Comparison of ENCODE assay signal across 8 cellular contexts in genomic region chr12:14260011-14260993, GRCh38.
DNase-seq lines count a peak whose midpoint lies in the region; ATAC-seq and TF ChIP-seq lines count a peak whose summit lies in the region.

No MANE protein-coding gene starts in this region.

- H3K9me3 ChIP-seq in body of pancreas (no peaks in the 10 kb centered on the region), psoas muscle (peaks cover 11% of the 10 kb centered on the region)

- ATAC-seq in body of pancreas: peak; percentile 63
- peak; percentile 39 to 62 (median 51) for ATAC-seq in psoas muscle
- no peak for ATAC-seq in HG03457 (IDR thresholded peaks at IDR 0.05; ENCODE audit: unreplicated experiment)

- H3K27ac ChIP-seq in body of pancreas (peak overlapping the region; percentile 70 to 95 (median 90)), psoas muscle (peak overlapping the region; percentile 76)

- DNase-seq in COR-L47 (lab: John Stamatoyannopoulos, UW) (peak; percentile 73), NCI-H146 (lab: John Stamatoyannopoulos, UW) (peak; percentile 95), body of pancreas (peak; percentile 94 to 96 (median 96)), iPS DF 19.7 (ENCODE audit: low read depth, low spot score) (peak; percentile 97), psoas muscle (peak; percentile 89 to 94), NCI-H2171 treated with DMSO at 0.1 percent for 48 hours (lab: John Stamatoyannopoulos, UW) (no peak), T-helper 9 cell (no peak)

- WGBS in body of pancreas, 2 donors: 14 to 17% methylated on average over 12 to 31 of the region's 31 CpGs
- 7 to 13% (median 12%) methylated on average over 31 of the region's 31 CpGs for WGBS in psoas muscle, 3 donors

- peak in 2 of 3 donors; percentile 31 to 66 for TF ChIP-seq POLR2A in body of pancreas (IDR thresholded peaks at IDR 0.05)

- TF ChIP-seq CTCF in body of pancreas (IDR thresholded peaks at IDR 0.05): no peak
- TF ChIP-seq CTCF in psoas muscle (IDR thresholded peaks at IDR 0.05): no peak

- intact Hi-C loops in body of pancreas (cut with DNase I) (loop anchor here (10.0 kb wide), 1 partner anchor 94 kb away; no protein-coding TSS in a partner anchor), psoas muscle (cut with DNase I) (loop anchor here in 1 of 2 donors (5.0 kb wide), 1 partner anchor 102 kb away; no protein-coding TSS in a partner anchor)

- H3K27me3 ChIP-seq in body of pancreas (no peaks in the 10 kb centered on the region), psoas muscle (ENCODE audit: insufficient read depth in 3 of 3, low read length in 2 of 3) (no peaks in the 10 kb centered on the region)

- no peak overlapping the region for H3K4me3 ChIP-seq in body of pancreas
- peak overlapping the region; percentile 39 for H3K4me3 ChIP-seq in psoas muscle

- H3K4me1 ChIP-seq in body of pancreas (peaks cover 40% of the 10 kb centered on the region), psoas muscle (peaks cover 35% of the 10 kb centered on the region)

- H3K36me3 ChIP-seq in body of pancreas (replicated peaks in 1 of 2; ENCODE audit: insufficient read depth in 1 of 2, low read depth in 2 of 2) (no peaks in the 10 kb centered on the region), psoas muscle (ENCODE audit: insufficient read depth in 1 of 2, low read depth in 1 of 2) (no peaks in the 10 kb centered on the region)

Comparison
In these comparisons a context has a peak if more than half of its experiments do, and no peak if none do; other contexts are left out.
1. DNase-seq: peak in COR-L47 (single experiment), NCI-H146 (single experiment), body of pancreas (4 of 4), iPS DF 19.7 (single experiment) and psoas muscle (2 of 2); none in NCI-H2171 treated with DMSO at 0.1 percent for 48 hours (single experiment) and T-helper 9 cell (single experiment).